ENCODE assay signal across 8 cellular contexts in the genomic region with DNA sequence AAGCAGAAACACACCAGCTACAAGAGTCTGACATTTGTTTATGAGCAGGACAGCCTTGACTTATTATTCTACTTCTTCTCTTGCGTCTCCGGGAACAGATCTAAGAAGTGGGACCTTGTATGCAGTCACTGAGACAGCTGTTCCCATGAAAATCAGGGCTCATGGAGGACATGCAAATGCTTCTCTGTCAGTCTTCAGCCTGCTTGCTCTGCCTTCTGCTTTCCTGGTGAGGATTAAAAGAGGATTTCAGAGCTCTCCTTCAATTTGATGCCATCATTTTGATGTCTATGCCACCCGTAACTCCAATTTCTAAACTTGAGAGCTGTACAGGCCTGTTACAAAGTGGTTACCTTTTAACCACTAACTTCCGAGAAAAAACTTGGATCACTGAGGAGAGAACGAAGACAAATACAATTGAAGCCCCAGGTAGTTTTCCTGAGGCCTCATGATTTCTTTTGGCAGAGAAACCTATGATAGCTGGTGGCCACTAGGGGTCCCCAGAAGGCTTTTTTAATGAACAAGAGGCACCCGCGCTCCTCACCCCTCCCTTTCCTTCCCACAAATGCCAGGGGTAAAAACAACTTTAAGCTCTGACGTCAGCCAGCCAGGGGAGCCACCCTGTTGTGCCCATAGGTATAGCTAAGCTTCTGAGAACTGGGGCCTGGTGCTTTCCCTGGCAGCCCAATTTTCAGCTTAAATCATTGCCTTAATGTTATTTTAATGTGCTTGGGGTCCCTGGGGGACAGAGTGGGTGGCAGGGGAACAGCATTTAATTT.
DNase-seq lines count a peak whose midpoint lies in the region; ATAC-seq and TF ChIP-seq lines count a peak whose summit lies in the region.

No MANE protein-coding gene starts in this region.

- peak; percentile 90 for ATAC-seq in RWPE2 (ENCODE audit: low read depth)
- peak; percentile 91 for ATAC-seq in omental fat pad (ENCODE audit: low FRiP score)

- no peaks in the 10 kb centered on the region for H3K9me3 ChIP-seq in RWPE2 (ENCODE audit: severe bottlenecking)
- H3K9me3 ChIP-seq in suprapubic skin, result no peaks in the 10 kb centered on the region

- peaks cover 6% of the 10 kb centered on the region for H3K4me1 ChIP-seq in RWPE2 (ENCODE audit: insufficient read depth, poor library complexity, severe bottlenecking)
- peaks cover 27% of the 10 kb centered on the region for H3K4me1 ChIP-seq in suprapubic skin

- H3K27ac ChIP-seq in RWPE2 (ENCODE audit: poor library complexity, severe bottlenecking) (no peak overlapping the region), suprapubic skin (no peak overlapping the region)

- TF ChIP-seq POLR2A in suprapubic skin (IDR thresholded peaks at IDR 0.05), result no peak

- no peak for TF ChIP-seq EP300 in suprapubic skin (IDR thresholded peaks at IDR 0.05)

- TF ChIP-seq CTCF in LNCaP clone FGC (IDR thresholded peaks at IDR 0.05; ENCODE audit: control insufficient read depth, extremely low read depth, insufficient read depth) (peak; percentile 61), RWPE2 (IDR thresholded peaks at IDR 0.05; ENCODE audit: poor library complexity, severe bottlenecking) (peak; percentile 90), omental fat pad (IDR thresholded peaks at IDR 0.05) (peak in 1 of 3 donors; percentile 62), suprapubic skin (IDR thresholded peaks at IDR 0.05) (peak; percentile 65 to 82)

- no peaks in the 10 kb centered on the region for H3K27me3 ChIP-seq in RWPE2 (ENCODE audit: insufficient read depth, poor library complexity, severe bottlenecking)
- H3K27me3 ChIP-seq in suprapubic skin, result no peaks in the 10 kb centered on the region

- H3K36me3 ChIP-seq in RWPE2 (ENCODE audit: low read depth), result no peaks in the 10 kb centered on the region
- H3K36me3 ChIP-seq in suprapubic skin, result no peaks in the 10 kb centered on the region

- peak; percentile 67 for DNase-seq in GDM1 (lab: John Stamatoyannopoulos, UW)
- DNase-seq in HCEC 1CT, result peak; percentile 71
- peak; percentile 89 for DNase-seq in LNCaP clone FGC (ENCODE audit: low read depth)
- peak; percentile 76 for DNase-seq in RWPE2 (ENCODE audit: low spot score)
- DNase-seq in activated effector memory CD4-positive, alpha-beta T cell treated with Interleukin-2 at 50 U/mL for 16 hours, result peak; percentile 79
- DNase-seq in foreskin melanocyte, result peak; percentile 53
- peak; percentile 31 for DNase-seq in omental fat pad (ENCODE audit: low spot score)
- peak; percentile 88 to 91 for DNase-seq in suprapubic skin (ENCODE audit: low spot score in 2 of 2)

- 29% methylated on average over 8 of the region's 8 CpGs for WGBS in suprapubic skin

- H3K4me3 ChIP-seq in LNCaP clone FGC (ENCODE audit: low read depth, low read length) (no peak overlapping the region), RWPE2 (ENCODE audit: severe bottlenecking) (no peak overlapping the region), suprapubic skin (no peak overlapping the region)

Comparison
In these comparisons a context has a peak if more than half of its experiments do, and no peak if none do; other contexts are left out.
1. DNase-seq: peak in every context shown above with its lines; median percentile 90 in suprapubic skin; 89 in LNCaP clone FGC; 79 in activated effector memory CD4-positive, alpha-beta T cell treated with Interleukin-2 at 50 U/mL for 16 hours; 76 in RWPE2; 71 in HCEC 1CT; 67 in GDM1; 53 in foreskin melanocyte; 31 in omental fat pad.